8 cellular contexts compared by ENCODE assay signal in the genomic region with DNA sequence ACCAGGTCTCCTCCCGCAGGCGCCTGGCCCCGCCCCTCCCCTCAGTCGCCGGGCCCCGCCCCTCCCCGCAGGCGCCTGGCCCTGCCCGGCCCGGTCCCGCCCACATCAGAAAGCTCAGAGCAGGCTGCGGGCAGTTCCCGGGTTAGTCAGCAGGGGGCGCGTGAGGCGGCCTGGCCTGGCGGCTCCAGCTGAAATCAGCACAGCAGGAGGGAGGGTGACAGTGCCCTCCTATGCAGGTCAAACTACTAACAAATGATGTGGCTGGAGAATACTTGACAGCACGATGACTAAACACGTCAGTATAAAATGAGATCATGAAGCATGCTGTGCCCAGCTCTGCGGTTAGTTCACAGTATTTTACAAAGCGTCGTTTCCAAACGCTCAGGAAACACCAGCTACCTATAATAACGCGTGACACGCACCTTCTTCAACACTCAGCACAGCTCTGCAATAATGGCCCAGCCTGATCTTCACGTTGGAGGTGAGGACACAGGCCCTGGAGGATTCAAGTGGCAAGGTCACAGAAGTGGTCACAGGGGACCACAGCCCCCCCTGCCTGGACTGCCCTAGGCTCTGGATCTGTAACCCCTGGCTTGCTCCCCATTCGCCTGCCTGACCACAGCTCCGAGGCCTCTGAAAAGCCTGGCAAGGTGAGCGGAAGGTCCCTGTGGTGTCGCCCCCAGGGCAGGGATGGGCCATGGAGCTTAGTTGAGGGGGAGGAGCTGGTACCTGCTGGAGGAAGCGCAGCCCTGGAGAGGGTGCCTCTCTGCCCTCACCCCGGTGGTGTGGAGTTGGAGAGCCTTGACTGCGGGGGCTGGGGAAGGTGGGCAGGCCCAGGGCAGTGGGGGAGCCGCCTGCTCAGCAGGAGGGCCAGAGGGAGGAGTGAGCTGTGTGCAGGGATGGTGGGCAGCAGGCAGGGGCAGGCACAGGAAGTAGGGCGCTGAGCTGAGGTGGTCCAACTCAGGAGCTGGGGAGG.
A peak's percentile ranks its signal among the peaks of the same experiment; 100 is the strongest.
DNase-seq lines count a peak whose midpoint lies in the region; ATAC-seq and TF ChIP-seq lines count a peak whose summit lies in the region.

No MANE protein-coding gene starts in this region.

- peak; percentile 72 for DNase-seq in NCI-H82 treated with DMSO at 0.1 percent for 48 hours (lab: John Stamatoyannopoulos, UW; ENCODE audit: unreplicated experiment)
- peak; percentile 81 to 84 for DNase-seq in activated CD8-positive, alpha-beta memory T cell treated with anti-CD3 and anti-CD28 coated beads for 1 hour (ENCODE audit: extremely low read depth in 1 of 2, low read depth in 1 of 2)
- DNase-seq in effector memory CD8-positive, alpha-beta T cell = peak; percentile 89 to 93 (median 92)
- peak; percentile 90 for DNase-seq in mesendoderm
- peak; percentile 84 to 87 for DNase-seq in stimulated activated CD8-positive, alpha-beta memory T cell treated with anti-CD3 and anti-CD28 coated beads, Interleukin-2, amount 100 ng/mL, for 1 hour (ENCODE audit: low read depth in 2 of 2)

- H3K9me3 Mint-ChIP-seq in effector memory CD8-positive, alpha-beta T cell = no peaks in the 10 kb centered on the region

- peak overlapping the region; percentile 48 for H3K9ac ChIP-seq in mesendoderm (ENCODE audit: low read length)

- H3K4me3 Mint-ChIP-seq in effector memory CD8-positive, alpha-beta T cell = no peak overlapping the region

- H3K23ac ChIP-seq in mesendoderm (ENCODE audit: low read length) = no peak overlapping the region

- peaks cover 7 to 10% of the 10 kb centered on the region in 2 donors for H3K4me1 Mint-ChIP-seq in effector memory CD8-positive, alpha-beta T cell (ENCODE audit: low read depth in 2 of 2)

- no peak overlapping the region for H4K5ac ChIP-seq in mesendoderm (ENCODE audit: low read length)

- no peaks in the 10 kb centered on the region for H3K79me2 ChIP-seq in mesendoderm (ENCODE audit: control insufficient read depth, insufficient read depth, low read length)

- peak; percentile 86 for ATAC-seq in GM19328 (IDR thresholded peaks at IDR 0.05; ENCODE audit: unreplicated experiment)
- ATAC-seq in HG03558 (IDR thresholded peaks at IDR 0.05; ENCODE audit: extremely low read depth, unreplicated experiment) = peak; percentile 67
- ATAC-seq in effector memory CD8-positive, alpha-beta T cell (replicated peaks) = peak; percentile 86

- no peaks in the 10 kb centered on the region for H3K79me1 ChIP-seq in mesendoderm (ENCODE audit: low read length)

- no peak overlapping the region for H4K8ac ChIP-seq in mesendoderm (ENCODE audit: low read depth, low read length)

- no peaks in the 10 kb centered on the region for H3K36me3 Mint-ChIP-seq in effector memory CD8-positive, alpha-beta T cell (ENCODE audit: insufficient read depth)

- peak overlapping the region; percentile 44 to 53 for H3K27ac Mint-ChIP-seq in effector memory CD8-positive, alpha-beta T cell

- no peak overlapping the region for H2AK5ac ChIP-seq in mesendoderm (ENCODE audit: low read length)

- no peaks in the 10 kb centered on the region for H3K27me3 ChIP-seq in mesendoderm (ENCODE audit: insufficient read depth, low read length, poor library complexity)

- H2BK120ac ChIP-seq in mesendoderm (ENCODE audit: low read depth, low read length) = no peak overlapping the region

- H2BK15ac ChIP-seq in mesendoderm (replicated peaks; ENCODE audit: low read depth) = no peak overlapping the region

- peak overlapping the region; percentile 3 for H3K4me2 ChIP-seq in mesendoderm (ENCODE audit: low read length)

- peaks cover 5 to 43% of the 10 kb centered on the region in 2 donors for H3K27me3 Mint-ChIP-seq in effector memory CD8-positive, alpha-beta T cell

- no peak overlapping the region for H3K18ac ChIP-seq in mesendoderm (ENCODE audit: low read length)

- no peaks in the 10 kb centered on the region for H3K36me3 ChIP-seq in mesendoderm (ENCODE audit: control insufficient read depth, insufficient read depth, low read length)

- H3K27ac ChIP-seq in C4-2B (no peak overlapping the region), mesendoderm (ENCODE audit: low read depth, low read length) (no peak overlapping the region)

- H2BK5ac ChIP-seq in mesendoderm (ENCODE audit: low read length) = no peak overlapping the region

- no peak overlapping the region for H3K4me3 ChIP-seq in mesendoderm (ENCODE audit: low read length)

- peak overlapping the region; percentile 58 for H3K56ac ChIP-seq in mesendoderm (ENCODE audit: low read length)

- peak; percentile 98 for TF ChIP-seq CTCF in C4-2B (conservative IDR thresholded peaks at IDR 0.05)

- no CpG with 5 or more reads among the region's 36 CpGs for WGBS in mesendoderm (ENCODE audit: extremely low coverage, insufficient coverage, low lambda C conversion rate)

- peaks cover 7% of the 10 kb centered on the region for H3K4me1 ChIP-seq in mesendoderm (ENCODE audit: control insufficient read depth, low read depth, low read length)

- no peak overlapping the region for H3K4ac ChIP-seq in mesendoderm (ENCODE audit: low read depth, low read length)
